In the genomic region with DNA sequence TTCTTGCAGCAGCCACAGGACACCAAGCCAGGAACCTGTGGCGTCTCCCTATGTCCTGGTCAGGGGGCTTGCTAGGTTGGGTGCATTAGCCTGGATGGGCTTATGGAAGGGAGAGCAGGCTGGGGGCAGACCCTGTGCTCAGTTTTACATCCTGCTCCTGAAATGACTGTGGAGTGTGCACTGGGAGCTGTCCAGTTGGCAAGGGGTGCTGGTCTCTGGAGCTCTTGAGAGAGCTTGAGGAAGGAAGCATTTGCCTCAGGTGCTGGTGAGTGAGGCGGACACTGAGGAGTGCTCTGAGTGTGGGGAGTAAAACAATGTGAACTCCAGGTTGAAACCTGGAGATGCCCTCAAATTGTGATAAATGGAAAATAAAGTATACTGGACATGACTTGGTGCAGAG, we compare ENCODE assay signal across 12 cellular contexts. TPM values are rescaled to one million over a fixed set of nuclear protein-coding genes. Genes with fewer than 3 reads are reported as not detected.
A peak's percentile ranks its signal among the peaks of the same experiment; 100 is the strongest.
DNase-seq lines count a peak whose midpoint lies in the region; ATAC-seq lines count a peak whose summit lies in the region.
"Had no signal": no experiment of that assay in that cellular context is flagged by ENCODE, and none has a peak within 500 bp of the region (broad histone marks: within the 10 kb centered on the region; RNA-seq: fewer than 3 reads in every experiment).

No MANE protein-coding gene starts in this region.

- no peak overlapping the region for H3K4me3 ChIP-seq in adipocyte (ENCODE audit: low read length)
- H3K4me3 ChIP-seq: BLaER1 treated with 17β-estradiol and CSF1 and Interleukin-3, amounts not matched to agents 10 nM and 100 nM had no signal

- H3K9me3 ChIP-seq in adipocyte (ENCODE audit: control insufficient read depth, low read length) = no peaks in the 10 kb centered on the region
- H3K9me3 ChIP-seq: BLaER1 treated with 17β-estradiol and CSF1 and Interleukin-3, amounts not matched to agents 10 nM and 100 nM had no signal

- H3K4me1 ChIP-seq in adipocyte (ENCODE audit: control insufficient read depth, insufficient read depth, low read length) = no peaks in the 10 kb centered on the region
- H3K4me1 ChIP-seq: BLaER1 treated with 17β-estradiol and CSF1 and Interleukin-3, amounts not matched to agents 10 nM and 100 nM had no signal

- H3K9ac ChIP-seq in adipocyte (ENCODE audit: low read length) = no peak overlapping the region
- H3K9ac ChIP-seq: BLaER1 treated with 17β-estradiol and CSF1 and Interleukin-3, amounts not matched to agents 10 nM and 100 nM had no signal

- DNase-seq in A172 (ENCODE audit: low spot score) = peak; percentile 12
- DNase-seq in HuH-7 (ENCODE audit: low spot score) = peak; percentile 18
- DNase-seq in adipocyte (ENCODE audit: low read depth) = peak; percentile 47
- peak; percentile 63 for DNase-seq in iPS-NIHi7 (ENCODE audit: extremely low spot score)
- no peak for DNase-seq in NK-92 (lab: John Stamatoyannopoulos, UW; ENCODE audit: unreplicated experiment)
- DNase-seq in NCI-H510A (lab: John Stamatoyannopoulos, UW) = no peak
- no peak for DNase-seq in nucleus accumbens (lab: John Stamatoyannopoulos, UW)
- DNase-seq: stimulated activated CD4-positive, alpha-beta T cell treated with anti-CD3 and anti-CD28 coated beads, Interleukin-15, amount 100 ng/mL, for 24 hours had no signal

- peaks cover 18% of the 10 kb centered on the region for H3K27me3 ChIP-seq in adipocyte (replicated peaks; ENCODE audit: control insufficient read depth, insufficient read depth, low read length)
- H3K27me3 ChIP-seq: BLaER1 treated with 17β-estradiol and CSF1 and Interleukin-3, amounts not matched to agents 10 nM and 100 nM had no signal

- H3K36me3 ChIP-seq in adipocyte (ENCODE audit: control insufficient read depth, insufficient read depth, low read length, severe bottlenecking) = no peaks in the 10 kb centered on the region
- H3K36me3 ChIP-seq: BLaER1 treated with 17β-estradiol and CSF1 and Interleukin-3, amounts not matched to agents 10 nM and 100 nM had no signal

- no peak for ATAC-seq in HG02798 (IDR thresholded peaks at IDR 0.05; ENCODE audit: poor library complexity, unreplicated experiment)

RNA-seq across cellular contexts. Expression of gene SCGB1D4, which starts 3.4 kb away (rescaled TPM):
- not detected in 2 replicates for total RNA-seq in A172 (2014; rRNA removed; shearing (Covaris generic))
- total RNA-seq: activated T-helper 1 cell treated with anti-CD3 and anti-CD28 coated beads, Interleukin-12 subunit alpha, Interleukin-12 subunit beta, Interleukin-2, Interleukin-4 antibody, amounts not matched to agents 30 ng/mL and 10 ng/mL and 1 ng/mL, durations not matched to agents 14 hours and 24 hours and 36 hours; mesenteric fat pad had no signal

RNA-seq across cellular contexts. Expression of gene SCGB2A2, which starts 25.5 kb away (rescaled TPM):
- total RNA-seq in A172 (2014; rRNA removed; shearing (Covaris generic)) = not detected in 2 replicates
- total RNA-seq: activated T-helper 1 cell treated with anti-CD3 and anti-CD28 coated beads, Interleukin-12 subunit alpha, Interleukin-12 subunit beta, Interleukin-2, Interleukin-4 antibody, amounts not matched to agents 30 ng/mL and 10 ng/mL and 1 ng/mL, durations not matched to agents 14 hours and 24 hours and 36 hours; mesenteric fat pad had no signal

RNA-seq across cellular contexts. Expression of gene ASRGL1, which starts 41.7 kb away (rescaled TPM):
- 19.9 and 26.5 TPM in 2 replicates for total RNA-seq in A172 (2014; rRNA removed; shearing (Covaris generic))

RNA-seq across cellular contexts. Expression of gene SCGB1D2, which starts 53.5 kb away (rescaled TPM):
- total RNA-seq in A172 (2014; rRNA removed; shearing (Covaris generic)) = not detected in 2 replicates
- total RNA-seq: activated T-helper 1 cell treated with anti-CD3 and anti-CD28 coated beads, Interleukin-12 subunit alpha, Interleukin-12 subunit beta, Interleukin-2, Interleukin-4 antibody, amounts not matched to agents 30 ng/mL and 10 ng/mL and 1 ng/mL, durations not matched to agents 14 hours and 24 hours and 36 hours; mesenteric fat pad had no signal

Comparison
In these comparisons a context has a peak if more than half of its experiments do, and no peak if none do; other contexts are left out.
1. DNase-seq: peak in A172 (single experiment), HuH-7 (single experiment), adipocyte (single experiment) and iPS-NIHi7 (single experiment); none in NK-92 (single experiment), NCI-H510A (single experiment) and nucleus accumbens (0 of 56).